22 cellular contexts compared by ENCODE assay signal in genomic region chr22:38029901-38030300, GRCh38. TPM values are rescaled to one million over a fixed set of nuclear protein-coding genes. Genes with fewer than 3 reads are reported as not detected.
A peak's percentile ranks its signal among the peaks of the same experiment; 100 is the strongest.
DNase-seq lines count a peak whose midpoint lies in the region; ATAC-seq and TF ChIP-seq lines count a peak whose summit lies in the region.
"Had no signal": no experiment of that assay in that cellular context is flagged by ENCODE, and none has a peak within 500 bp of the region (broad histone marks: within the 10 kb centered on the region; RNA-seq: fewer than 3 reads in every experiment).

No MANE protein-coding gene starts in this region.

- CTCF ChIA-PET in IMR-90 (lab: Yijun Ruan, JAX): no interaction called here

- H4K91ac ChIP-seq in IMR-90 (ENCODE audit: insufficient read depth, low read depth, low read length): no peak overlapping the region

- no peak for TF ChIP-seq RAD21 in IMR-90 (IDR thresholded peaks at IDR 0.05; ENCODE audit: low read length)

- H2BK5ac ChIP-seq in IMR-90 (ENCODE audit: low read depth, low read length, poor library complexity, severe bottlenecking): no peak overlapping the region

- no TSS peak for BruUV-seq in IMR-90 (replicated peaks; lab: Mats Ljungman, UMichigan)

- H4K20me1 ChIP-seq in IMR-90 (ENCODE audit: insufficient read depth, low read length): no peaks in the 10 kb centered on the region
- no peaks in the 10 kb centered on the region for H4K20me1 ChIP-seq in osteoblast (ENCODE audit: insufficient read depth, low read length)

- no peaks in the 10 kb centered on the region; a peak in 1 of 4 replicates for H3K79me1 ChIP-seq in IMR-90 (ENCODE audit: low read depth in 1 of 2, low read length in 2 of 2)

- H3K14ac ChIP-seq in IMR-90 (replicated peaks; ENCODE audit: low read depth, low read length): no peak overlapping the region

- 92% methylated on average over 4 of the region's 5 CpGs; no CpG with 5 or more reads in 1 of the 2 experiments for WGBS in IMR-90 (ENCODE audit: extremely low coverage in 2 of 2, insufficient read length in 1 of 2), 2 experiments
- 53 to 75% methylated on average over 4 to 5 of the region's 5 CpGs for WGBS in gastroesophageal sphincter (ENCODE audit: low coverage in 1 of 2), 2 donors

- no peak overlapping the region for H3K56ac ChIP-seq in IMR-90 (ENCODE audit: extremely low read depth, insufficient read depth, low read length)

- peaks cover 10% of the 10 kb centered on the region for H3K9me1 ChIP-seq in IMR-90 (ENCODE audit: insufficient read depth, low read length)

- dilution Hi-C loops in IMR-90 (cut with HindIII; ENCODE audit: low sequenced_read_pairs, unreplicated experiment): no loop called here

- H3K4me3 ChIP-seq in IMR-90 (ENCODE audit: insufficient read depth, low read depth, low read length) (no peak overlapping the region), gastroesophageal sphincter (no peak overlapping the region), osteoblast (ENCODE audit: insufficient read depth, low read length) (no peak overlapping the region)
- H3K4me3 ChIP-seq: GM23338 had no signal

- H4K8ac ChIP-seq in IMR-90 (ENCODE audit: low read depth in 2 of 2, low read length in 2 of 2): no peak overlapping the region

- TF ChIP-seq POLR2A in IMR-90 (IDR thresholded peaks at IDR 0.05; ENCODE audit: low read depth, low read length) (no peak), gastroesophageal sphincter (IDR thresholded peaks at IDR 0.05) (no peak)

- H2BK20ac ChIP-seq in IMR-90 (ENCODE audit: low read depth, low read length): no peak overlapping the region

- H2BK15ac ChIP-seq in IMR-90 (ENCODE audit: low read depth, low read length): no peak overlapping the region

- TF ChIP-seq EP300 in gastroesophageal sphincter (IDR thresholded peaks at IDR 0.05): no peak

- no peaks in the 10 kb centered on the region for H3K36me3 ChIP-seq in IMR-90 (ENCODE audit: control insufficient read depth, insufficient read depth, low read length)
- H3K36me3 ChIP-seq in gastroesophageal sphincter: peaks cover 0 to 9% of the 10 kb centered on the region in 2 donors
- no peaks in the 10 kb centered on the region for H3K36me3 ChIP-seq in osteoblast (ENCODE audit: insufficient read depth, low read length)

- H2AK9ac ChIP-seq in IMR-90 (replicated peaks; ENCODE audit: low read depth, low read length, poor library complexity): peak overlapping the region; percentile 42

- H3K4me2 ChIP-seq in IMR-90 (ENCODE audit: low read depth, low read length) (no peak overlapping the region), osteoblast (ENCODE audit: insufficient read depth, low read length) (no peak overlapping the region)
- H3K4me2 ChIP-seq: GM23338 had no signal

- H3K27ac ChIP-seq in IMR-90 (ENCODE audit: insufficient read depth, low read length): no peak overlapping the region
- peak overlapping the region in 3 of 4 donors; percentile 24 to 77 (median 26) for H3K27ac ChIP-seq in gastroesophageal sphincter
- no peak overlapping the region for H3K27ac ChIP-seq in osteoblast (ENCODE audit: low read depth, low read length)

- H2BK120ac ChIP-seq in IMR-90 (ENCODE audit: low read depth, low read length): no peak overlapping the region

- H2AFZ ChIP-seq in IMR-90 (replicated peaks; ENCODE audit: low read length, poor library complexity) (no peak overlapping the region), osteoblast (ENCODE audit: low read length) (no peak overlapping the region)
- H2AFZ ChIP-seq: GM23338 had no signal

- H3K4ac ChIP-seq in IMR-90 (ENCODE audit: low read depth, low read length): no peak overlapping the region

- no peak overlapping the region for H4K5ac ChIP-seq in IMR-90 (ENCODE audit: low read depth, low read length)

- TF ChIP-seq CTCF in IMR-90 (conservative IDR thresholded peaks at IDR 0.05; ENCODE audit: low read depth, low read length): no peak
- TF ChIP-seq CTCF in gastroesophageal sphincter (IDR thresholded peaks at IDR 0.05): no peak
- TF ChIP-seq CTCF in osteoblast (IDR thresholded peaks at IDR 0.05; ENCODE audit: extremely low read depth, low read depth, low read length): no peak

- ATAC-seq in IMR-90 (ENCODE audit: low read depth) (no peak), gastroesophageal sphincter (no peak), GM21367 (IDR thresholded peaks at IDR 0.05; ENCODE audit: unreplicated experiment) (no peak), HG03139 (IDR thresholded peaks at IDR 0.05; ENCODE audit: unreplicated experiment) (no peak)
- ATAC-seq: CD8-positive, alpha-beta T cell; GM23338; Right ventricle myocardium inferior had no signal

- H3K4me1 ChIP-seq in IMR-90 (ENCODE audit: control insufficient read depth, insufficient read depth, low read length) (peaks cover 20% of the 10 kb centered on the region), gastroesophageal sphincter (peaks cover 4 to 26% (median 14%) of the 10 kb centered on the region in 3 donors), osteoblast (ENCODE audit: insufficient read depth, low read length) (peaks cover 27% of the 10 kb centered on the region)

- H3K9ac ChIP-seq in IMR-90 (ENCODE audit: low read depth, low read length): no peak overlapping the region

- peaks cover 18% of the 10 kb centered on the region for H3K27me3 ChIP-seq in IMR-90 (ENCODE audit: control insufficient read depth, insufficient read depth, low read length)
- no peaks in the 10 kb centered on the region for H3K27me3 ChIP-seq in gastroesophageal sphincter
- H3K27me3 ChIP-seq in osteoblast (ENCODE audit: insufficient read depth, low read length): no peaks in the 10 kb centered on the region

- POLR2A ChIA-PET in IMR-90 (lab: Charles Lee; ENCODE audit: unreplicated experiment): no interaction called here

- in situ Hi-C loops in IMR-90 (cut with MboI; ENCODE audit: low sequenced_read_pairs): no loop called here

- H3K23ac ChIP-seq in IMR-90 (ENCODE audit: low read depth, low read length): no peak overlapping the region

- no peaks in the 10 kb centered on the region for H3K79me2 ChIP-seq in osteoblast (ENCODE audit: insufficient read depth, low read length)

- intact Hi-C loops in IMR-90 (cut with micrococcal nuclease): no loop called here

- DNase-seq in Ammon's horn (ENCODE audit: low spot score) (peak; percentile 51), IMR-90 (no peak), osteoblast (ENCODE audit: insufficient read length, low spot score, missing footprints) (peak; percentile 17), NCI-H748 (lab: John Stamatoyannopoulos, UW; ENCODE audit: unreplicated experiment) (no peak)
- DNase-seq in activated naive CD4-positive, alpha-beta T cell treated with anti-CD3 and anti-CD28 coated beads, Interleukin-2, amount 50 U/mL, for 16 hours: no peak
- DNase-seq: AML-193; CD8-positive, alpha-beta T cell; DND-41; GF-D8; KG1; NCI-H1092; NCI-H1694; NCI-H2107; NCI-H345; NCI-H748 treated with DMSO at 0.1 percent for 48 hours had no signal

- no peak overlapping the region for H2AK5ac ChIP-seq in IMR-90 (ENCODE audit: low read depth, low read length)

- H3K18ac ChIP-seq in IMR-90 (ENCODE audit: low read depth, low read length): no peak overlapping the region

- no peaks in the 10 kb centered on the region for H3K9me3 ChIP-seq in IMR-90 (ENCODE audit: control insufficient read depth, insufficient read depth, low read length)
- no peaks in the 10 kb centered on the region for H3K9me3 ChIP-seq in gastroesophageal sphincter
- H3K9me3 ChIP-seq in osteoblast (ENCODE audit: low read depth, low read length): no peaks in the 10 kb centered on the region

TF ChIP-seq in IMR-90, 13 proteins besides CTCF, POLR2A, EP300 and RAD21:
- no peak for TF ChIP-seq FOS (IDR thresholded peaks at IDR 0.05; ENCODE audit: low read depth, low read length)
- no peak for TF ChIP-seq MXI1 (IDR thresholded peaks at IDR 0.05; ENCODE audit: borderline replicate concordance, low read depth, low read length)
- TF ChIP-seq USF2 (IDR thresholded peaks at IDR 0.05; ENCODE audit: low read depth, low read length): no peak
- no peak for TF ChIP-seq BHLHE40 (IDR thresholded peaks at IDR 0.05; ENCODE audit: low read depth, low read length)
- TF ChIP-seq NFE2L2 (IDR thresholded peaks at IDR 0.05; ENCODE audit: low read depth, low read length): no peak
- TF ChIP-seq CHD1 (IDR thresholded peaks at IDR 0.05; ENCODE audit: low read depth, low read length): no peak

RNA-seq across cellular contexts. Expression of gene PICK1, which starts 27.3 kb away (rescaled TPM):
- 14.4 and 16.5 TPM in 2 replicates for total RNA-seq in IMR-90 (2012; rRNA removed)
- 21.0 and 22.1 TPM in 2 replicates for polyA plus RNA-seq in IMR-90 (2012; rRNA removed)
- polyA plus RNA-seq in IMR-90 (2012; cell fraction: cytosol; rRNA removed): 21.3 and 24.6 TPM in 2 replicates
- 95.1 and 119 TPM in 2 replicates for polyA plus RNA-seq in IMR-90 (2012; cell fraction: nucleus; rRNA removed; ENCODE audit: low replicate concordance)
- 10 to 100 TPM; 20.3 to 35.3 (median 25.7) TPM for total RNA-seq in gastroesophageal sphincter
- 14.4 and 15.6 TPM in 2 replicates for total RNA-seq in osteoblast

RNA-seq across cellular contexts. Expression of gene SOX10, which starts 45.5 kb away (rescaled TPM):
- total RNA-seq in IMR-90 (2012; rRNA removed): not detected in 2 replicates
- polyA plus RNA-seq in IMR-90 (2012; rRNA removed): not detected in 2 replicates
- not detected in 2 replicates for polyA plus RNA-seq in IMR-90 (2012; cell fraction: cytosol; rRNA removed)
- polyA plus RNA-seq in IMR-90 (2012; cell fraction: nucleus; rRNA removed; ENCODE audit: low replicate concordance): not detected in 2 replicates
- 10 to 100 TPM in 1 of 4 donors, 1 to 10 TPM in 3; 6.9 to 16.0 (median 9.2) TPM for total RNA-seq in gastroesophageal sphincter
- total RNA-seq in osteoblast: not detected in 2 replicates
- total RNA-seq: A673; CD8-positive, alpha-beta T cell; M059J had no signal

RNA-seq across cellular contexts. Expression of gene SLC16A8, which starts 54.1 kb away (rescaled TPM):
- total RNA-seq in IMR-90 (2012; rRNA removed): not detected in 2 replicates
- polyA plus RNA-seq in IMR-90 (2012; rRNA removed): not detected in 2 replicates
- 0.08 and 0.21 TPM in 2 replicates for polyA plus RNA-seq in IMR-90 (2012; cell fraction: cytosol; rRNA removed)
- polyA plus RNA-seq in IMR-90 (2012; cell fraction: nucleus; rRNA removed; ENCODE audit: low replicate concordance): not detected in 2 replicates
- not detected for total RNA-seq in gastroesophageal sphincter
- not detected in 2 replicates for total RNA-seq in osteoblast
- total RNA-seq: A673; CD8-positive, alpha-beta T cell; M059J; Right ventricle myocardium inferior had no signal

Comparison
In these comparisons a context has a peak if more than half of its experiments do, and no peak if none do; other contexts are left out.
1. DNase-seq: peak in Ammon's horn (single experiment) and osteoblast (single experiment); none in IMR-90 (single experiment), activated naive CD4-positive, alpha-beta T cell treated with anti-CD3 and anti-CD28 coated beads, Interleukin-2, amount 50 U/mL, for 16 hours (single experiment) and NCI-H748 (single experiment).
2. H3K27ac ChIP-seq: peak in gastroesophageal sphincter (3 of 4); none in IMR-90 (single experiment) and osteoblast (single experiment).